ENCODE assay signal across 23 cellular contexts in genomic region chr18:42442661-42443060, GRCh38.
"Had no signal": no experiment of that assay in that cellular context is flagged by ENCODE, and none has a peak within 500 bp of the region (broad histone marks: within the 10 kb centered on the region; RNA-seq: fewer than 3 reads in every experiment).

No MANE protein-coding gene starts in this region.

- ATAC-seq: natural killer cell; right cardiac atrium; sciatic nerve; stimulated activated memory B cell treated with anti-CD40 and anti-IgM and Interleukin-4, amounts not matched to agents 10 μg/mL and 1 μg/mL and 100 μg/mL, for 72 hours; stimulated activated naive CD8-positive, alpha-beta T cell treated with anti-CD3 and anti-CD28 coated beads, Interleukin-15, amount 100 ng/mL, for 72 hours had no signal

- FAIRE-seq: islet of Langerhans, kidney, small intestine had no signal

- H3K4me3 ChIP-seq: left ventricle myocardium inferior, lung, ovary, spleen, tibial nerve, uterus had no signal

- DNase-seq: hippocampal formation; kidney; left ventricle myocardium inferior; mesendoderm; naive B cell; natural killer cell; ovary; retina; right cardiac atrium; small intestine; spleen; stimulated activated CD4-positive, alpha-beta T cell treated with anti-CD3 and anti-CD28 coated beads, Interleukin-2, amount 100 ng/mL, for 48 hours; stimulated activated CD4-positive, alpha-beta T cell treated with anti-CD3 and anti-CD28 coated beads, Interleukin-4, amount 100 ng/mL, for 4 hours; stimulated activated CD8-positive, alpha-beta memory T cell treated with anti-CD3 and anti-CD28 coated beads, Interleukin-4, amount 100 ng/mL, for 48 hours; stimulated activated naive CD4-positive, alpha-beta T cell treated with Interleukin-2 at 50 U/mL for 16 hours; stimulated activated naive CD8-positive, alpha-beta T cell treated with anti-CD3 and anti-CD28 coated beads, Interleukin-15, amount 100 ng/mL, for 72 hours; substantia nigra; uterus had no signal
